In the genomic region with DNA sequence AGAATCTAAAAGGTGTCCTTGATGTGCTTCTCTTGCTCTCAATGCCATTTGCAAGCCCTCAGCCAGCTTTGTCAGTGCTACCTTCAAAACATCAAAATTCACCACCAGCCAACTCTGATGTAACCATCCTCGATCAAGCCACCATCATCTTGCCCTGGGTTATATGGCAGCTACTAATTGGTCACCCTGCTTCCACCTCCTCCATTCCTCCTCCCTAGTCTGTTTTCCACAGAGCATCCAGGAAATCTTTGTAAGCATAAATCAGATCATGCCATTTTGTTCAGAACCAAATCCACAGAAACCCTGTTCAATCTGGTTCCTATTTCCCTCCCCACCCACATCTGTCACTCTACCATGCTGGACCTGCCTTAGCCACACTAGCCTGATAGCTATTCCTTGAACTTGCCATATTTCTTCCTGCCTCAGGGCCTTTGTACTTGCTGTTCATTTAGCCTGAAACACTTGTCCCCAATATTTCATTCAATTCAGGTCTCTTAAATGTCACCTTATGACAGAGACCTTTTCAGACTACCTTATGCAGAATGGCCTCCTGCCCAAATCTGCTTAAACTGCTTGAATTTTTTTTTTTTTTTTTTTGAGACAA, we compare ENCODE assay signal across 12 cellular contexts. TPM values are rescaled to one million over a fixed set of nuclear protein-coding genes. Genes with fewer than 3 reads are reported as not detected.
A peak's percentile ranks its signal among the peaks of the same experiment; 100 is the strongest.
DNase-seq lines count a peak whose midpoint lies in the region; ATAC-seq, FAIRE-seq and TF ChIP-seq lines count a peak whose summit lies in the region.
"Had no signal": no experiment of that assay in that cellular context is flagged by ENCODE, and none has a peak within 500 bp of the region (broad histone marks: within the 10 kb centered on the region; RNA-seq: fewer than 3 reads in every experiment).

No MANE protein-coding gene starts in this region.

- H3F3A ChIP-seq in neural progenitor cell (ENCODE audit: low read depth): peaks cover 14% of the 10 kb centered on the region

- DNase-seq in K562 (ENCODE audit: extremely low read depth in 1 of 4, low spot score in 3 of 4) (no peak), neural progenitor cell (ENCODE audit: low spot score) (no peak), hippocampal formation (lab: John Stamatoyannopoulos, UW) (no peak), prostate gland (ENCODE audit: low spot score) (no peak), AML-193 (lab: John Stamatoyannopoulos, UW) (no peak)
- DNase-seq in activated effector memory CD4-positive, alpha-beta T cell treated with anti-CD3 and anti-CD28 coated beads, Interleukin-2, amount 50 U/mL, for 16 hours: no peak
- DNase-seq: HCEC 1CT; stimulated activated CD4-positive, alpha-beta T cell treated with anti-CD3 and anti-CD28 coated beads, Interleukin-4, amount 100 ng/mL, for 4 hours; T-helper 9 cell had no signal

- TF ChIP-seq CTCF in HEK293 (tag by site-specific recombination; IDR thresholded peaks at IDR 0.05) (no peak), K562 (IDR thresholded peaks at IDR 0.05 in 2 of 3, conservative IDR thresholded peaks at IDR 0.05 in 1 of 3; ENCODE audit: insufficient read depth in 2 of 3, low read depth in 1 of 3, low read length in 3 of 3) (no peak), neural progenitor cell (IDR thresholded peaks at IDR 0.05) (no peak), prostate gland (IDR thresholded peaks at IDR 0.05) (no peak)

- no peaks in the 10 kb centered on the region for H3K36me3 ChIP-seq in BLaER1 treated with 17β-estradiol and CSF1 and Interleukin-3, amounts not matched to agents 10 nM and 100 nM
- no peaks in the 10 kb centered on the region for H3K36me3 ChIP-seq in HEK293 (ENCODE audit: control insufficient read depth in 2 of 2, insufficient read depth in 1 of 2, low read length in 2 of 2)
- no peaks in the 10 kb centered on the region; the same call in 2 of the 3 replicates for H3K36me3 ChIP-seq in K562 (ENCODE audit: control insufficient read depth, insufficient read depth, low read length)
- H3K36me3 ChIP-seq in neural progenitor cell: no peaks in the 10 kb centered on the region
- no peaks in the 10 kb centered on the region for H3K36me3 ChIP-seq in prostate gland

- H2AFZ ChIP-seq in K562 (ENCODE audit: low read depth, low read length): no peak overlapping the region
- H2AFZ ChIP-seq in neural progenitor cell (replicated peaks): no peak overlapping the region

- H3K4me1 ChIP-seq in BLaER1 treated with 17β-estradiol and CSF1 and Interleukin-3, amounts not matched to agents 10 nM and 100 nM: peaks cover 26 to 46% (median 36%) of the 10 kb centered on the region in 10 experiments
- H3K4me1 ChIP-seq in HEK293 (ENCODE audit: control insufficient read depth, insufficient read depth, low read length) (0 out of 2 replicates have a peak, but pooled peaks cover 6% of the 10 kb centered on the region), K562 (replicated peaks in 1 of 2; ENCODE audit: control insufficient read depth in 2 of 2, insufficient read depth in 2 of 2, low read length in 2 of 2) (peaks cover 38 to 46% of the 10 kb centered on the region in 2 experiments), neural progenitor cell (peaks cover 9% of the 10 kb centered on the region), prostate gland (replicated peaks) (peaks cover 3% of the 10 kb centered on the region)

- no peak for FAIRE-seq in K562 (lab: Jason Lieb, UNC)
- FAIRE-seq: bronchial epithelial cell had no signal

- peak overlapping the region; percentile 48 for H3K4me3 Mint-ChIP-seq in neural progenitor cell

- POLR2A ChIA-PET in HEK293 (lab: Yijun Ruan, JAX) (interaction anchor here (0.7 to 1.2 kb wide), 3 partner anchors 11 to 62 kb away, joined by 3 to 6 read pairs (median 5); no protein-coding TSS in a partner anchor), K562 (lab: Yijun Ruan, JAX) (interaction anchor here (0.5 to 0.7 kb wide), 2 partner anchors 87 to 143 kb away, joined by 3 read pairs; no protein-coding TSS in a partner anchor)

- H3K36me3 Mint-ChIP-seq in neural progenitor cell: no peaks in the 10 kb centered on the region

- no peaks in the 10 kb centered on the region for H3K9me3 ChIP-seq in BLaER1 treated with 17β-estradiol and CSF1 and Interleukin-3, amounts not matched to agents 10 nM and 100 nM (replicated peaks in 1 of 11)
- H3K9me3 ChIP-seq in HEK293 (ENCODE audit: control insufficient read depth, insufficient read depth, low read depth, low read length) (no peaks in the 10 kb centered on the region), K562 (replicated peaks; ENCODE audit: control insufficient read depth, insufficient read depth, low read depth, low read length) (no peaks in the 10 kb centered on the region), neural progenitor cell (ENCODE audit: low read depth) (no peaks in the 10 kb centered on the region), prostate gland (no peaks in the 10 kb centered on the region)

- H3K27me3 ChIP-seq in BLaER1 treated with 17β-estradiol and CSF1 and Interleukin-3, amounts not matched to agents 10 nM and 100 nM: no peaks in the 10 kb centered on the region
- H3K27me3 ChIP-seq in K562 (ENCODE audit: control insufficient read depth in 2 of 2, insufficient read depth in 2 of 2, low read length in 2 of 2): no peaks in the 10 kb centered on the region
- peaks cover 43% of the 10 kb centered on the region for H3K27me3 ChIP-seq in neural progenitor cell
- no peaks in the 10 kb centered on the region for H3K27me3 ChIP-seq in prostate gland (replicated peaks; ENCODE audit: insufficient read depth)

- WGBS in K562 (ENCODE audit: insufficient coverage, low coverage, missing lambda C conversion rate): 100% methylated on average over 1 of the region's 1 CpG
- 85% methylated on average over 1 of the region's 1 CpG for WGBS in prostate gland

- ATAC-seq in K562: no peak

- peaks cover 12% of the 10 kb centered on the region for H3K27me3 Mint-ChIP-seq in neural progenitor cell (ENCODE audit: insufficient read depth, low read depth)

- H3K9me3 Mint-ChIP-seq in neural progenitor cell: no peaks in the 10 kb centered on the region

- intact Hi-C loops in K562 (cut with micrococcal nuclease): no loop called here
- intact Hi-C loops in prostate gland (cut with DNase I): loop anchor here (5.0 kb wide), 3 partner anchors 58 to 93 kb away; partner anchors contain the start of gene BAG1

- peak overlapping the region in 3 of 11 experiments; percentile 82 to 91 (median 87); a peak in 2 of 22 replicates for H3K27ac ChIP-seq in BLaER1 treated with 17β-estradiol and CSF1 and Interleukin-3, amounts not matched to agents 10 nM and 100 nM
- H3K27ac ChIP-seq in HEK293 (ENCODE audit: extremely low read depth, low read depth, low read length): no peak overlapping the region
- no peak overlapping the region for H3K27ac ChIP-seq in K562 (ENCODE audit: extremely low read depth, low read depth, low read length)
- H3K27ac ChIP-seq in neural progenitor cell: no peak overlapping the region
- H3K27ac ChIP-seq in prostate gland: peak overlapping the region in 1 of 2 donors; percentile 97

- H3K4me2 ChIP-seq in BLaER1 treated with 17β-estradiol and CSF1 and Interleukin-3, amounts not matched to agents 10 nM and 100 nM: peak overlapping the region in 10 of 11 experiments; percentile 82 to 95 (median 92); a peak in 18 of 22 replicates
- H3K4me2 ChIP-seq in K562 (ENCODE audit: insufficient read depth, low read length) (no peak overlapping the region), neural progenitor cell (no peak overlapping the region)

- H3K4me1 Mint-ChIP-seq in neural progenitor cell: peaks cover 31% of the 10 kb centered on the region

- BruUV-seq in K562 (replicated peaks; lab: Mats Ljungman, UMichigan): no TSS peak

- CTCF ChIA-PET in HEK293 (lab: Yijun Ruan, JAX) (interaction anchor here (0.6 to 1.4 kb wide), 4 partner anchors 33 to 88 kb away, joined by 3 to 6 read pairs (median 4); no protein-coding TSS in a partner anchor), K562 (lab: Yijun Ruan, JAX; ENCODE audit: low intra/inter-chr PET ratio) (no interaction called here)

- no peak overlapping the region for H3K4me3 ChIP-seq in BLaER1 treated with 17β-estradiol and CSF1 and Interleukin-3, amounts not matched to agents 10 nM and 100 nM
- no peak overlapping the region for H3K4me3 ChIP-seq in HEK293 (ENCODE audit: low read depth, low read length)
- H3K4me3 ChIP-seq in K562: no peak overlapping the region
- H3K4me3 ChIP-seq in neural progenitor cell: no peak overlapping the region
- no peak overlapping the region for H3K4me3 ChIP-seq in prostate gland

- no peak for TF ChIP-seq RAD21 in K562 (CRISPR knock-in tag; conservative IDR thresholded peaks at IDR 0.05 in 1 of 2, IDR thresholded peaks at IDR 0.05 in 1 of 2)

- peaks cover 29% of the 10 kb centered on the region for H3K79me2 ChIP-seq in K562 (ENCODE audit: control insufficient read depth, insufficient read depth, low read length)
- peaks cover 7% of the 10 kb centered on the region for H3K79me2 ChIP-seq in neural progenitor cell (ENCODE audit: low read depth)

- no peak for TF ChIP-seq EP300 in K562 (IDR thresholded peaks at IDR 0.05; ENCODE audit: low read length)

- no peaks in the 10 kb centered on the region for H3K9me1 ChIP-seq in K562 (ENCODE audit: control insufficient read depth, insufficient read depth, low read length)

- no peak overlapping the region for H3K9ac ChIP-seq in BLaER1 treated with 17β-estradiol and CSF1 and Interleukin-3, amounts not matched to agents 10 nM and 100 nM
- H3K9ac ChIP-seq in K562 (ENCODE audit: insufficient read depth in 1 of 2, low read depth in 2 of 2, low read length in 2 of 2): no peak overlapping the region
- no peak overlapping the region for H3K9ac ChIP-seq in neural progenitor cell

- TF ChIP-seq POLR2A in K562 (conservative IDR thresholded peaks at IDR 0.05) (no peak), prostate gland (IDR thresholded peaks at IDR 0.05) (no peak)

- in situ Hi-C loops in K562 (cut with MboI): no loop called here

- H4K20me1 ChIP-seq in BLaER1 treated with 17β-estradiol and CSF1 and Interleukin-3, amounts not matched to agents 10 nM and 100 nM: peaks cover 2 to 20% (median 9%) of the 10 kb centered on the region in 11 experiments; a peak in 18 of 22 replicates
- peaks cover 1% of the 10 kb centered on the region; the same call in 1 of the 2 replicates for H4K20me1 ChIP-seq in K562 (replicated peaks; ENCODE audit: control insufficient read depth, insufficient read depth, low read length)
- peaks cover 7% of the 10 kb centered on the region for H4K20me1 ChIP-seq in neural progenitor cell (ENCODE audit: low read depth)

- H3K27ac Mint-ChIP-seq in neural progenitor cell: no peak overlapping the region

RNA-seq across cellular contexts. Expression of gene B4GALT1, which starts 1.9 kb away (rescaled TPM):
- total RNA-seq in K562 (2011; cell fraction: chromatin; rRNA removed; ENCODE audit: low replicate concordance): 14.7 and 14.9 TPM in 2 replicates
- total RNA-seq in K562 (2011; cell fraction: nucleolus; rRNA removed): 17.9 and 22.7 TPM in 2 replicates
- total RNA-seq in K562 (2011; cell fraction: nucleoplasm; rRNA removed): 32.8 and 52.0 TPM in 2 replicates
- 7.1 and 8.7 TPM in 2 replicates for total RNA-seq in K562 (2014; rRNA removed)
- 4.4 and 4.8 TPM in 2 replicates for total RNA-seq in K562 (2014; rRNA removed; fragmentation: Illumina TruSeq; extraction: Trizol)
- total RNA-seq in K562 (2015; rRNA removed; fragmentation: Illumina TruSeq; extraction: Trizol): 3.7 and 4.1 TPM in 2 replicates
- total RNA-seq in K562 (2021): 22.0 and 26.8 TPM in 2 replicates
- polyA plus RNA-seq in K562 (2011; rRNA removed): 9.6 and 10.1 TPM in 2 replicates
- 13.7 and 14.3 TPM in 2 replicates for polyA plus RNA-seq in K562 (2011; cell fraction: cytosol; rRNA removed)
- 5.3 and 6.6 TPM in 2 replicates for polyA plus RNA-seq in K562 (2011; cell fraction: nucleus; rRNA removed)
- 16.9 and 32.7 TPM in 2 replicates for polyA plus RNA-seq in K562 (2012)
- polyA plus RNA-seq in K562 (2014; fragmentation: Illumina TruSeq; extraction: Trizol): 21.4 and 23.8 TPM in 2 replicates
- 1 to 10 TPM; 5.2 to 6.0 TPM for polyA plus RNA-seq in K562 (2014; fragmentation: Nextera tagmentation; extraction: Ambion mirVana)
- 10.7 and 13.2 TPM in 2 replicates for polyA plus RNA-seq in K562 (2014; rRNA removed)
- polyA minus RNA-seq in K562 (2011; rRNA and poly(A)+ RNA removed): 16.0 and 18.9 TPM in 2 replicates
- 15.1 and 15.4 TPM in 2 replicates for polyA minus RNA-seq in K562 (2011; cell fraction: cytosol; rRNA and poly(A)+ RNA removed)
- polyA minus RNA-seq in K562 (2011; cell fraction: nucleus; rRNA and poly(A)+ RNA removed): 3.9 and 4.0 TPM in 2 replicates
- 7.3 and 7.5 TPM in 2 replicates for total RNA-seq in neural progenitor cell (ENCODE audit: low replicate concordance)
- total RNA-seq in prostate gland: 100 to 1,000 TPM; 153 to 185 TPM

Comparison
In these comparisons a context has a peak if more than half of its experiments do, and no peak if none do; other contexts are left out.
1. H3K4me2 ChIP-seq: peak in BLaER1 treated with 17β-estradiol and CSF1 and Interleukin-3, amounts not matched to agents 10 nM and 100 nM (10 of 11); none in K562 (single experiment) and neural progenitor cell (single experiment).